ENCODE assay signal across 9 cellular contexts in genomic region chr3:32421185-32421584, GRCh38. TPM values are rescaled to one million over a fixed set of nuclear protein-coding genes. Genes with fewer than 3 reads are reported as not detected.
DNase-seq lines count a peak whose midpoint lies in the region; ATAC-seq and TF ChIP-seq lines count a peak whose summit lies in the region.
"Had no signal": no experiment of that assay in that cellular context is flagged by ENCODE, and none has a peak within 500 bp of the region (broad histone marks: within the 10 kb centered on the region; RNA-seq: fewer than 3 reads in every experiment).

No MANE protein-coding gene starts in this region.

- WGBS in gastroesophageal sphincter (ENCODE audit: low coverage in 1 of 2), 2 donors: 90 to 91% methylated on average over 3 of the region's 3 CpGs

- H3K27me3 Mint-ChIP-seq in Calu3 (ENCODE audit: unreplicated experiment): no peaks in the 10 kb centered on the region

- TF ChIP-seq CTCF in Calu3 (IDR thresholded peaks at IDR 0.05; ENCODE audit: unreplicated experiment): no peak
- no peak for TF ChIP-seq CTCF in RWPE2 (IDR thresholded peaks at IDR 0.05; ENCODE audit: poor library complexity, severe bottlenecking)
- no peak for TF ChIP-seq CTCF in gastroesophageal sphincter (IDR thresholded peaks at IDR 0.05)
- TF ChIP-seq CTCF in gastrocnemius medialis (IDR thresholded peaks at IDR 0.05 in 4 of 5, conservative IDR thresholded peaks at IDR 0.05 in 1 of 5): no peak

- no peak overlapping the region for H3K4me3 ChIP-seq in RWPE2 (ENCODE audit: severe bottlenecking)
- no peak overlapping the region for H3K4me3 ChIP-seq in gastroesophageal sphincter
- no peak overlapping the region for H3K4me3 ChIP-seq in gastrocnemius medialis

- H3K36me3 ChIP-seq in RWPE2 (ENCODE audit: low read depth): no peaks in the 10 kb centered on the region
- no peaks in the 10 kb centered on the region for H3K36me3 ChIP-seq in gastroesophageal sphincter
- no peaks in the 10 kb centered on the region for H3K36me3 ChIP-seq in gastrocnemius medialis

- H3K4me3 Mint-ChIP-seq in Calu3 (ENCODE audit: low read depth, unreplicated experiment): peak overlapping the region; percentile 66

- H3K27me3 ChIP-seq in RWPE2 (ENCODE audit: insufficient read depth, poor library complexity, severe bottlenecking) (no peaks in the 10 kb centered on the region), gastroesophageal sphincter (no peaks in the 10 kb centered on the region), gastrocnemius medialis (no peaks in the 10 kb centered on the region)

- H3K36me3 Mint-ChIP-seq in Calu3 (ENCODE audit: insufficient read depth, unreplicated experiment): peaks cover 49% of the 10 kb centered on the region

- in situ Hi-C loops in gastrocnemius medialis (cut with MboI; ENCODE audit: low sequenced_read_pairs in 4 of 4): no loop called here

- intact Hi-C loops in Calu3 (cut with micrococcal nuclease; ENCODE audit: unreplicated experiment) (no loop called here), gastrocnemius medialis (cut with DNase I; ENCODE audit: low total_unique reads) (no loop called here)

- H3K4me1 ChIP-seq in RWPE2 (ENCODE audit: insufficient read depth, poor library complexity, severe bottlenecking) (peaks cover 36% of the 10 kb centered on the region), gastroesophageal sphincter (peaks cover 7 to 31% (median 17%) of the 10 kb centered on the region in 3 donors), gastrocnemius medialis (peaks cover 31 to 36% of the 10 kb centered on the region in 2 donors)

- TF ChIP-seq POLR2A in gastroesophageal sphincter (IDR thresholded peaks at IDR 0.05): no peak
- no peak for TF ChIP-seq POLR2A in gastrocnemius medialis (IDR thresholded peaks at IDR 0.05)

- peaks cover 69% of the 10 kb centered on the region for H3K4me1 Mint-ChIP-seq in Calu3 (ENCODE audit: low read depth, unreplicated experiment)

- H3K9me3 ChIP-seq in RWPE2 (ENCODE audit: severe bottlenecking) (no peaks in the 10 kb centered on the region), gastroesophageal sphincter (no peaks in the 10 kb centered on the region), gastrocnemius medialis (no peaks in the 10 kb centered on the region)

- H3K27ac Mint-ChIP-seq in Calu3 (ENCODE audit: unreplicated experiment): peak overlapping the region; percentile 98

- H3K9me3 Mint-ChIP-seq in Calu3 (ENCODE audit: low read depth, unreplicated experiment): no peaks in the 10 kb centered on the region

- ATAC-seq in RWPE2 (ENCODE audit: low read depth): no peak
- no peak for ATAC-seq in gastroesophageal sphincter
- no peak for ATAC-seq in gastrocnemius medialis
- ATAC-seq in HG02623 (IDR thresholded peaks at IDR 0.05; ENCODE audit: unreplicated experiment): no peak

- H3K27ac ChIP-seq in RWPE2 (ENCODE audit: poor library complexity, severe bottlenecking): peak overlapping the region; percentile 84
- H3K27ac ChIP-seq in gastroesophageal sphincter: peak overlapping the region; percentile 57 to 77 (median 68)
- peak overlapping the region in 3 of 4 donors; percentile 23 to 55 (median 25) for H3K27ac ChIP-seq in gastrocnemius medialis

- BruUV-seq in Calu3 (replicated peaks; lab: Mats Ljungman, UMichigan): no TSS peak

- no peak for TF ChIP-seq EP300 in gastroesophageal sphincter (IDR thresholded peaks at IDR 0.05)

- DNase-seq in Calu3: no peak
- DNase-seq in RWPE2 (ENCODE audit: low spot score): no peak
- no peak for DNase-seq in gastrocnemius medialis
- DNase-seq in hepatic stellate cell (ENCODE audit: low spot score): no peak
- DNase-seq in NCI-H1694 treated with DMSO at 0.1 percent for 48 hours (lab: John Stamatoyannopoulos, UW): no peak
- DNase-seq in NCI-H345 treated with DMSO at 0.1 percent for 48 hours (lab: John Stamatoyannopoulos, UW; ENCODE audit: unreplicated experiment): no peak
- DNase-seq: NCI-H2081 had no signal

- CTCF ChIA-PET in Calu3 (lab: Charles Lee): interaction anchor here (0.9 kb wide), 1 partner anchor 46 kb away, joined by 3 read pairs; no protein-coding TSS in a partner anchor

RNA-seq across cellular contexts. Expression of gene CMTM7, which starts 29.5 kb away (rescaled TPM):
- total RNA-seq in Calu3 (2022) (113 and 131 TPM in 2 replicates), gastroesophageal sphincter (1 to 10 TPM; 2.9 to 7.0 (median 6.5) TPM), gastrocnemius medialis (1 to 10 TPM; 1.1 to 3.3 (median 1.7) TPM)

Comparison
In these comparisons a context has a peak if more than half of its experiments do, and no peak if none do; other contexts are left out.
1. H3K27ac ChIP-seq: peak in every context shown above with its lines; median percentile 84 in RWPE2; 68 in gastroesophageal sphincter; 25 in gastrocnemius medialis.
2. RNA of gene CMTM7, which starts 29.5 kb away (total RNA-seq): 113 to 131 TPM in Calu3; 2.9 to 7.0 TPM in gastroesophageal sphincter and 1.1 to 3.3 TPM in gastrocnemius medialis; every median in the first group is over 10 times any median in the second.